In genomic region chr14:22689186-22689585, GRCh38 we compare ENCODE assay signal across 1 cellular context.
TF ChIP-seq lines count a peak whose summit lies in the region.

No MANE protein-coding gene starts in this region.

TF ChIP-seq in HCT116, 20 proteins besides CTCF, POLR2A, EP300 and RAD21 (continued from another document):
- TF ChIP-seq REST (IDR thresholded peaks at IDR 0.05; ENCODE audit: low read depth) (no peak), SIN3A (IDR thresholded peaks at IDR 0.05; ENCODE audit: low read depth) (peak; percentile 86), ZNF274 (IDR thresholded peaks at IDR 0.05; ENCODE audit: low read depth, low read length) (no peak), CEBPB (IDR thresholded peaks at IDR 0.05; ENCODE audit: low read depth) (peak; percentile 88), TCF7L2 (IDR thresholded peaks at IDR 0.05; ENCODE audit: borderline replicate concordance, extremely low read depth, insufficient read depth, insufficient read length) (peak; percentile 92), ELF1 (IDR thresholded peaks at IDR 0.05; ENCODE audit: borderline replicate concordance, low read depth) (no peak), SRF (IDR thresholded peaks at IDR 0.05; ENCODE audit: low read depth) (peak; percentile 62), EZH2phosphoT487 (IDR thresholded peaks at IDR 0.05; ENCODE audit: borderline replicate concordance) (no peak), EGR1 (IDR thresholded peaks at IDR 0.05; ENCODE audit: low read depth) (no peak), EZH2 (IDR thresholded peaks at IDR 0.05) (no peak), CBX3 (IDR thresholded peaks at IDR 0.05; ENCODE audit: low read depth) (peak; percentile 95; the same call in 1 of the 2 replicates), MAX (IDR thresholded peaks at IDR 0.05) (peak; percentile 71; the same call in 1 of the 2 replicates), JUND (IDR thresholded peaks at IDR 0.05) (peak; percentile 93), YY1 (IDR thresholded peaks at IDR 0.05; ENCODE audit: extremely low read depth, insufficient replicate concordance, low read depth, low read length) (peak; percentile 19)
- TF ChIP-seq, protein P1, sequence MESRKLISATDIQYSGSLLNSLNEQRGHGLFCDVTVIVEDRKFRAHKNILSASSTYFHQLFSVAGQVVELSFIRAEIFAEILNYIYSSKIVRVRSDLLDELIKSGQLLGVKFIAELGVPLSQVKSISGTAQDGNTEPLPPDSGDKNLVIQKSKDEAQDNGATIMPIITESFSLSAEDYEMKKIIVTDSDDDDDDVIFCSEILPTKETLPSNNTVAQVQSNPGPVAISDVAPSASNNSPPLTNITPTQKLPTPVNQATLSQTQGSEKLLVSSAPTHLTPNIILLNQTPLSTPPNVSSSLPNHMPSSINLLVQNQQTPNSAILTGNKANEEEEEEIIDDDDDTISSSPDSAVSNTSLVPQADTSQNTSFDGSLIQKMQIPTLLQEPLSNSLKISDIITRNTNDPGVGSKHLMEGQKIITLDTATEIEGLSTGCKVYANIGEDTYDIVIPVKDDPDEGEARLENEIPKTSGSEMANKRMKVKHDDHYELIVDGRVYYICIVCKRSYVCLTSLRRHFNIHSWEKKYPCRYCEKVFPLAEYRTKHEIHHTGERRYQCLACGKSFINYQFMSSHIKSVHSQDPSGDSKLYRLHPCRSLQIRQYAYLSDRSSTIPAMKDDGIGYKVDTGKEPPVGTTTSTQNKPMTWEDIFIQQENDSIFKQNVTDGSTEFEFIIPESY (IDR thresholded peaks at IDR 0.05; ENCODE audit: extremely low read depth, insufficient replicate concordance, low read length): no peak
TF ChIP-seq in HCT116: peak in this region for 12.
